In genomic region chr16:1944612-1945199, GRCh38 we compare ENCODE assay signal across 1 cellular context.
TF ChIP-seq lines count a peak whose summit lies in the region.

No MANE protein-coding gene starts in this region.

TF ChIP-seq in WTC11, 78 proteins besides CTCF, POLR2A, EP300 and RAD21 (continued from another document):
- no peak for TF ChIP-seq ZNF396 (CRISPR knock-in tag; IDR thresholded peaks at IDR 0.05; ENCODE audit: borderline replicate concordance)
- no peak for TF ChIP-seq ZBTB43 (CRISPR knock-in tag; IDR thresholded peaks at IDR 0.05)
- TF ChIP-seq HMGA2 (CRISPR knock-in tag; IDR thresholded peaks at IDR 0.05) = no peak
- TF ChIP-seq ZNF532 (CRISPR knock-in tag; IDR thresholded peaks at IDR 0.05; ENCODE audit: borderline replicate concordance) = no peak
- TF ChIP-seq ZNF416 (CRISPR knock-in tag; IDR thresholded peaks at IDR 0.05) = no peak
